18 cellular contexts compared by ENCODE assay signal in genomic region chr19:52557231-52557995, GRCh38. TPM values are rescaled to one million over a fixed set of nuclear protein-coding genes. Genes with fewer than 3 reads are reported as not detected.
DNase-seq lines count a peak whose midpoint lies in the region; ATAC-seq and TF ChIP-seq lines count a peak whose summit lies in the region.
"Had no signal": no experiment of that assay in that cellular context is flagged by ENCODE, and none has a peak within 500 bp of the region (broad histone marks: within the 10 kb centered on the region; RNA-seq: fewer than 3 reads in every experiment).

No MANE protein-coding gene starts in this region.

- peaks cover 31% of the 10 kb centered on the region for H3K36me3 ChIP-seq in GM23338 (ENCODE audit: insufficient read depth)
- H3K36me3 ChIP-seq in endodermal cell (ENCODE audit: control insufficient read depth, insufficient read depth, low read length): peaks cover 83% of the 10 kb centered on the region

- H3K4me3 Mint-ChIP-seq in GM23338 (no peak overlapping the region), endodermal cell (no peak overlapping the region)
- H3K4me3 Mint-ChIP-seq: CD14-positive monocyte; CD4-positive, alpha-beta memory T cell had no signal

- H3K79me2 ChIP-seq in GM23338 (replicated peaks; ENCODE audit: insufficient read depth): 0 out of 2 replicates have a peak, but pooled peaks cover 3% of the 10 kb centered on the region

- H3K27ac ChIP-seq in GM23338 (ENCODE audit: low read depth): peak overlapping the region; percentile 97; the same call in 1 of the 2 replicates
- H3K27ac ChIP-seq in VCaP: peak overlapping the region; percentile 90
- H3K27ac ChIP-seq in endodermal cell (ENCODE audit: low read depth, low read length): no peak overlapping the region
- H3K27ac ChIP-seq: A549 had no signal

- H3K4me1 ChIP-seq in GM23338 (ENCODE audit: insufficient read depth): peaks cover 15% of the 10 kb centered on the region
- H3K4me1 ChIP-seq in endodermal cell (ENCODE audit: control insufficient read depth, insufficient read depth, low read length): no peaks in the 10 kb centered on the region
- H3K4me1 ChIP-seq: A549 had no signal

- 94 to 99% methylated on average over 9 to 16 of the region's 16 CpGs for WGBS in endodermal cell (ENCODE audit: insufficient coverage in 1 of 2, insufficient read length in 1 of 2), 2 experiments

- no peak for TF ChIP-seq CTCF in GM23338 (conservative IDR thresholded peaks at IDR 0.05; ENCODE audit: low read depth in 2 of 2)
- TF ChIP-seq CTCF in VCaP (conservative IDR thresholded peaks at IDR 0.05): no peak
- no peak for TF ChIP-seq CTCF in endodermal cell (conservative IDR thresholded peaks at IDR 0.05)

- H3K9ac ChIP-seq in endodermal cell (ENCODE audit: extremely low read depth, low read length, poor library complexity, severe bottlenecking): no peak overlapping the region

- H2AFZ ChIP-seq in GM23338: no peak overlapping the region

- DNase-seq in GM23338 (ENCODE audit: low spot score): no peak
- no peak for DNase-seq in endodermal cell
- no peak for DNase-seq in NOMO-1 (lab: John Stamatoyannopoulos, UW; ENCODE audit: unreplicated experiment in 2 of 2)
- DNase-seq in foreskin melanocyte: no peak
- no peak for DNase-seq in stimulated activated naive CD4-positive, alpha-beta T cell (lab: John Stamatoyannopoulos, UW)
- DNase-seq: AML-193; CD4-positive, alpha-beta memory T cell; DMS 273 treated with DMSO at 0.1 percent for 48 hours; DMS53; DND-41; EL; HCEC 1CT; IMR-90 had no signal

- H3K27me3 Mint-ChIP-seq in GM23338 (ENCODE audit: insufficient read depth, low read depth, poor library complexity) (no peaks in the 10 kb centered on the region), endodermal cell (ENCODE audit: insufficient read depth) (no peaks in the 10 kb centered on the region)
- H3K27me3 Mint-ChIP-seq: CD4-positive, alpha-beta memory T cell had no signal

- H3K4me1 Mint-ChIP-seq in GM23338 (peaks cover 14% of the 10 kb centered on the region), endodermal cell (peaks cover 16% of the 10 kb centered on the region)
- H3K4me1 Mint-ChIP-seq: CD14-positive monocyte had no signal

- no peak overlapping the region for H3K4me3 ChIP-seq in GM23338
- peak overlapping the region; percentile 74 for H3K4me3 ChIP-seq in endodermal cell (ENCODE audit: low read length)
- H3K4me3 ChIP-seq: A549, GM12878, K562 had no signal

- peaks cover 86% of the 10 kb centered on the region for H3K9me3 ChIP-seq in endodermal cell (ENCODE audit: control insufficient read depth, low read length)

- H3K27me3 ChIP-seq in GM23338 (ENCODE audit: insufficient read depth) (no peaks in the 10 kb centered on the region), endodermal cell (ENCODE audit: control insufficient read depth, insufficient read depth, low read length, poor library complexity, severe bottlenecking) (no peaks in the 10 kb centered on the region)

- H3K36me3 Mint-ChIP-seq in GM23338 (ENCODE audit: low read depth) (peaks cover 67% of the 10 kb centered on the region), endodermal cell (ENCODE audit: low read depth) (peaks cover 78% of the 10 kb centered on the region)

- H3K9me3 Mint-ChIP-seq in GM23338 (peaks cover 53% of the 10 kb centered on the region), endodermal cell (peaks cover 59% of the 10 kb centered on the region)

- no peaks in the 10 kb centered on the region; the same call in 1 of the 2 replicates for H4K20me1 ChIP-seq in GM23338 (replicated peaks; ENCODE audit: insufficient read depth)

- ATAC-seq in GM23338: no peak
- ATAC-seq: A549, GM12878, K562 had no signal

- no peaks in the 10 kb centered on the region for H3K9me2 ChIP-seq in GM23338 (ENCODE audit: insufficient read depth)

- H3K27ac Mint-ChIP-seq in GM23338: no peak overlapping the region
- H3K27ac Mint-ChIP-seq in endodermal cell: no peak overlapping the region
- H3K27ac Mint-ChIP-seq: CD14-positive monocyte; CD4-positive, alpha-beta memory T cell had no signal

- peaks cover 10% of the 10 kb centered on the region; the same call in 1 of the 2 replicates for H3F3A ChIP-seq in GM23338 (replicated peaks; ENCODE audit: low read depth)

- H3K4me2 ChIP-seq in GM23338: no peak overlapping the region
- H3K4me2 ChIP-seq: A549 had no signal

TF ChIP-seq in GM23338, 12 proteins besides CTCF, POLR2A, EP300 and RAD21:
- no peak for TF ChIP-seq REST (IDR thresholded peaks at IDR 0.05; ENCODE audit: unreplicated experiment)
- no peak for TF ChIP-seq CREB1 (CRISPR knock-in tag; IDR thresholded peaks at IDR 0.05; ENCODE audit: low read depth)
- no peak for TF ChIP-seq ETS1 (IDR thresholded peaks at IDR 0.05)
- TF ChIP-seq EZH2 (IDR thresholded peaks at IDR 0.05; ENCODE audit: low read depth, unreplicated experiment): no peak

RNA-seq across cellular contexts. Expression of gene ZNF701, which starts 12.7 kb away (rescaled TPM):
- 24.7 TPM in 2 replicates for total RNA-seq in GM23338 (2014; rRNA removed; shearing (Covaris generic))
- polyA plus RNA-seq in GM23338 (2016; fragmentation: Nextera tagmentation; extraction: Ambion mirVana): 6.7 and 8.5 TPM in 2 replicates
- total RNA-seq in endodermal cell: 10 to 100 TPM; 42.0 to 45.3 TPM
- polyA plus RNA-seq in endodermal cell (2013, experiment 1 of 2): 9.3 TPM
- 10.8 TPM for polyA plus RNA-seq in endodermal cell (2013, experiment 2 of 2)

RNA-seq across cellular contexts. Expression of gene ZNF808, which starts 29.9 kb away (rescaled TPM):
- total RNA-seq in GM23338 (2014; rRNA removed; shearing (Covaris generic)): 27.1 and 32.1 TPM in 2 replicates
- polyA plus RNA-seq in GM23338 (2016; fragmentation: Nextera tagmentation; extraction: Ambion mirVana): 7.0 and 10.5 TPM in 2 replicates
- total RNA-seq in endodermal cell: 10 to 100 TPM; 52.4 to 61.6 TPM
- polyA plus RNA-seq in endodermal cell (2013, experiment 1 of 2): 6.0 TPM
- polyA plus RNA-seq in endodermal cell (2013, experiment 2 of 2): 6.5 TPM
